In the genomic region with DNA sequence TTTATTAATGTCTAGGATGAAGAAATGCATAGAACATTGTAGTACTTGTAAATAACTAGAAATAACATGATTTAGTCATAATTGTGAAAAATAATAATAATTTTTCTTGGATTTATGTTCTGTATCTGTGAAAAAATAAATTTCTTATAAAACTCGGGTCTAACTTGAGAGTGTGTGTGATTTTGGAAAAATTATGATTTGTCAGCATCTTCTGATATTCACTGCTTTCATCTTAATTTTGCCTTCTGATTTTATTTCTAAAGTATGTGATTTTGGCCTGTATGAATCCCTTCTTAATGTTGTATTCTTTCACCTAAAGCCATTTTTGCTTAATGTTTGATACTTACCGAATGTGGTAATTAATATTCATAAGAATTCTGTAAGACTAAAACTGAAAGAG, we compare ENCODE assay signal across 30 cellular contexts. TPM values are rescaled to one million over a fixed set of nuclear protein-coding genes. Genes with fewer than 3 reads are reported as not detected.
"Had no signal": no experiment of that assay in that cellular context is flagged by ENCODE, and none has a peak within 500 bp of the region (broad histone marks: within the 10 kb centered on the region; RNA-seq: fewer than 3 reads in every experiment).

No MANE protein-coding gene starts in this region.

- H3K4me3 ChIP-seq: coronary artery, dorsolateral prefrontal cortex, esophagus muscularis mucosa, gastrocnemius medialis, heart left ventricle had no signal

- H3K27ac Mint-ChIP-seq: activated CD4-positive, alpha-beta memory T cell treated with anti-CD3 and anti-CD28 coated beads for 36 hours; activated CD4-positive, alpha-beta T cell treated with anti-CD3 and anti-CD28 coated beads for 36 hours; activated CD4-positive, alpha-beta T cell treated with anti-CD3 and anti-CD28 coated beads, Interleukin-2, amount 10 ng/mL, durations not matched to agents 24 days and 14 days; activated naive CD4-positive, alpha-beta T cell treated with anti-CD3 and anti-CD28 coated beads for 36 hours; activated naive CD4-positive, alpha-beta T cell treated with anti-CD3 and anti-CD28 coated beads, Interleukin-2, amount 50 U/mL, for 72 hours; activated naive CD8-positive, alpha-beta T cell treated with anti-CD3 and anti-CD28 coated beads, Interleukin-2, amount 10 ng/mL, durations not matched to agents 7 days and 5 days; activated T-cell treated with anti-CD3 and anti-CD28 coated beads, Interleukin-2, amount 50 U/mL, for 24 hours; activated T-cell treated with anti-CD3 and anti-CD28 coated beads, Interleukin-2, amount 50 U/mL, for 72 hours; dendritic cell treated with granulocyte-macrophage colony-stimulating factor and Interleukin-4, amounts not matched to agents 40 ng/mL and 50 ng/mL, for 4 days had no signal

- H3K4me3 Mint-ChIP-seq: activated CD4-positive, alpha-beta memory T cell treated with anti-CD3 and anti-CD28 coated beads for 36 hours; activated CD4-positive, alpha-beta T cell treated with anti-CD3 and anti-CD28 coated beads for 36 hours; activated CD4-positive, alpha-beta T cell treated with anti-CD3 and anti-CD28 coated beads, Interleukin-2, amount 10 ng/mL, durations not matched to agents 24 days and 14 days; activated naive CD4-positive, alpha-beta T cell treated with anti-CD3 and anti-CD28 coated beads for 36 hours; activated naive CD8-positive, alpha-beta T cell treated with anti-CD3 and anti-CD28 coated beads, Interleukin-2, amount 10 ng/mL, durations not matched to agents 7 days and 5 days; activated T-cell treated with anti-CD3 and anti-CD28 coated beads, Interleukin-2, amount 50 U/mL, for 24 hours; activated T-cell treated with anti-CD3 and anti-CD28 coated beads, Interleukin-2, amount 50 U/mL, for 72 hours; central memory CD8-positive, alpha-beta T cell; dendritic cell treated with granulocyte-macrophage colony-stimulating factor and Interleukin-4, amounts not matched to agents 40 ng/mL and 50 ng/mL, for 4 days had no signal

- ATAC-seq: gastrocnemius medialis, heart left ventricle had no signal

- H3K27ac ChIP-seq: brain microvascular endothelial cell, coronary artery, dorsolateral prefrontal cortex, esophagus muscularis mucosa, foreskin keratinocyte, gastrocnemius medialis, heart left ventricle had no signal

- H3K27me3 ChIP-seq: brain microvascular endothelial cell, dorsolateral prefrontal cortex, esophagus muscularis mucosa, foreskin keratinocyte, gastrocnemius medialis, heart left ventricle had no signal

- DNase-seq: activated CD4-positive, alpha-beta memory T cell treated with anti-CD3 and anti-CD28 coated beads for 36 hours; activated CD4-positive, alpha-beta T cell treated with anti-CD3 and anti-CD28 coated beads for 36 hours; activated CD4-positive, CD25-positive, alpha-beta regulatory T cell; activated CD4-positive, CD25-positive, alpha-beta regulatory T cell treated with anti-CD3 and anti-CD28 coated beads, Interleukin-2, amount 50 U/mL, for 72 hours; activated CD8-positive, alpha-beta memory T cell treated with anti-CD3 and anti-CD28 coated beads, Interleukin-2, amount 50 U/mL, for 48 hours; activated effector memory CD4-positive, alpha-beta T cell treated with Interleukin-2 at 50 U/mL for 16 hours; activated gamma-delta T cell treated with Interleukin-2 at 50 U/mL for 16 hours; activated naive CD4-positive, alpha-beta T cell treated with anti-CD3 and anti-CD28 coated beads for 36 hours; activated naive CD8-positive, alpha-beta T cell treated with anti-CD3 and anti-CD28 coated beads, Interleukin-2, amount 10 ng/mL, durations not matched to agents 7 days and 5 days; activated T-cell treated with anti-CD3 and anti-CD28 coated beads for 4 hours; activated T-cell treated with anti-CD3 and anti-CD28 coated beads, Interleukin-2, amount 50 U/mL, for 24 hours; activated T-cell treated with anti-CD3 and anti-CD28 coated beads, Interleukin-2, amount 50 U/mL, for 72 hours; brain microvascular endothelial cell; dorsolateral prefrontal cortex; effector memory CD4-positive, alpha-beta T cell; erythroblast; foreskin keratinocyte; gastrocnemius medialis; glutamatergic neuron; heart left ventricle; T-helper 1 cell; T-helper 2 cell had no signal

- H3K27me3 Mint-ChIP-seq: activated CD4-positive, alpha-beta memory T cell treated with anti-CD3 and anti-CD28 coated beads for 36 hours; activated CD4-positive, alpha-beta T cell treated with anti-CD3 and anti-CD28 coated beads for 36 hours; activated CD4-positive, alpha-beta T cell treated with anti-CD3 and anti-CD28 coated beads, Interleukin-2, amount 10 ng/mL, durations not matched to agents 24 days and 14 days; activated naive CD8-positive, alpha-beta T cell treated with anti-CD3 and anti-CD28 coated beads, Interleukin-2, amount 10 ng/mL, durations not matched to agents 7 days and 5 days; activated T-cell treated with anti-CD3 and anti-CD28 coated beads, Interleukin-2, amount 50 U/mL, for 24 hours; central memory CD8-positive, alpha-beta T cell; dendritic cell treated with granulocyte-macrophage colony-stimulating factor and Interleukin-4, amounts not matched to agents 40 ng/mL and 50 ng/mL, for 4 days had no signal

- H3K9me3 ChIP-seq: esophagus muscularis mucosa, gastrocnemius medialis, heart left ventricle had no signal

- H3K9me3 Mint-ChIP-seq: activated CD4-positive, alpha-beta memory T cell treated with anti-CD3 and anti-CD28 coated beads for 36 hours; activated CD4-positive, alpha-beta T cell treated with anti-CD3 and anti-CD28 coated beads, Interleukin-2, amount 10 ng/mL, durations not matched to agents 24 days and 14 days; activated naive CD4-positive, alpha-beta T cell treated with anti-CD3 and anti-CD28 coated beads for 36 hours; activated naive CD4-positive, alpha-beta T cell treated with anti-CD3 and anti-CD28 coated beads, Interleukin-2, amount 50 U/mL, for 72 hours; activated naive CD8-positive, alpha-beta T cell treated with anti-CD3 and anti-CD28 coated beads, Interleukin-2, amount 10 ng/mL, durations not matched to agents 7 days and 5 days; activated T-cell treated with anti-CD3 and anti-CD28 coated beads, Interleukin-2, amount 50 U/mL, for 24 hours; activated T-cell treated with anti-CD3 and anti-CD28 coated beads, Interleukin-2, amount 50 U/mL, for 72 hours; central memory CD8-positive, alpha-beta T cell; dendritic cell treated with granulocyte-macrophage colony-stimulating factor and Interleukin-4, amounts not matched to agents 40 ng/mL and 50 ng/mL, for 4 days had no signal

- H3K4me1 ChIP-seq: esophagus muscularis mucosa, foreskin keratinocyte, gastrocnemius medialis had no signal

- FAIRE-seq: astrocyte, bronchial epithelial cell had no signal

RNA-seq across cellular contexts. Expression of a gene that starts 43.7 kb away (rescaled TPM):
- total RNA-seq: bronchial epithelial cell had no signal
